17 cellular contexts compared by ENCODE assay signal in genomic region chr6:52376763-52377162, GRCh38. TPM values are rescaled to one million over a fixed set of nuclear protein-coding genes. Genes with fewer than 3 reads are reported as not detected.
DNase-seq lines count a peak whose midpoint lies in the region; ATAC-seq, FAIRE-seq and TF ChIP-seq lines count a peak whose summit lies in the region.
"Had no signal": no experiment of that assay in that cellular context is flagged by ENCODE, and none has a peak within 500 bp of the region (broad histone marks: within the 10 kb centered on the region; RNA-seq: fewer than 3 reads in every experiment).

No MANE protein-coding gene starts in this region.

- TF ChIP-seq CTCF in Peyer's patch (IDR thresholded peaks at IDR 0.05) = no peak

- ATAC-seq in CD4-positive, CD25-positive, alpha-beta regulatory T cell (ENCODE audit: low read depth in 2 of 2) = no peak
- ATAC-seq in activated naive CD8-positive, alpha-beta T cell treated with anti-CD3 and anti-CD28 coated beads, Interleukin-2, amount 50 U/mL, for 24 hours = peak; percentile 27

- TF ChIP-seq POLR2A in GM12892 (IDR thresholded peaks at IDR 0.05; ENCODE audit: low read depth, low read length) (no peak), Peyer's patch (IDR thresholded peaks at IDR 0.05) (no peak)

- peak overlapping the region in 2 of 3 donors; percentile 9 to 50 for H3K27ac Mint-ChIP-seq in CD4-positive, CD25-positive, alpha-beta regulatory T cell
- no peak overlapping the region for H3K27ac Mint-ChIP-seq in activated naive CD8-positive, alpha-beta T cell treated with anti-CD3 and anti-CD28 coated beads, Interleukin-2, amount 50 U/mL, for 24 hours
- H3K27ac Mint-ChIP-seq: T-helper 2 cell treated with Interferon-gamma antibody and Interleukin-4, amounts not matched to agents 5 μg/mL and 100 μg/mL, for 36 hours had no signal

- H3K27ac ChIP-seq in CD4-positive, CD25-positive, alpha-beta regulatory T cell (ENCODE audit: insufficient read depth, low read length, poor library complexity, severe bottlenecking) = no peak overlapping the region
- no peak overlapping the region for H3K27ac ChIP-seq in Peyer's patch
- H3K27ac ChIP-seq: parathyroid adenoma, upper lobe of left lung had no signal

- H3K4me1 ChIP-seq in CD4-positive, CD25-positive, alpha-beta regulatory T cell (ENCODE audit: control insufficient read depth, insufficient read depth, low read length, poor library complexity, severe bottlenecking) = peaks cover 42% of the 10 kb centered on the region
- peaks cover 0 to 33% (median 11%) of the 10 kb centered on the region in 4 donors for H3K4me1 ChIP-seq in Peyer's patch
- H3K4me1 ChIP-seq: parathyroid adenoma had no signal

- no peaks in the 10 kb centered on the region for H3K27me3 Mint-ChIP-seq in CD4-positive, CD25-positive, alpha-beta regulatory T cell
- H3K27me3 Mint-ChIP-seq in activated naive CD8-positive, alpha-beta T cell treated with anti-CD3 and anti-CD28 coated beads, Interleukin-2, amount 50 U/mL, for 24 hours = no peaks in the 10 kb centered on the region

- H3K9me3 ChIP-seq in CD4-positive, CD25-positive, alpha-beta regulatory T cell (ENCODE audit: control insufficient read depth in 2 of 2, low read length in 2 of 2) = no peaks in the 10 kb centered on the region
- H3K9me3 ChIP-seq in Peyer's patch (no peaks in the 10 kb centered on the region), MG63 (peaks cover 5% of the 10 kb centered on the region; the same call in 1 of the 2 replicates)
- H3K9me3 ChIP-seq: adrenal gland, upper lobe of left lung had no signal

- H3K4me1 Mint-ChIP-seq in CD4-positive, CD25-positive, alpha-beta regulatory T cell = peaks cover 37 to 74% (median 59%) of the 10 kb centered on the region in 4 donors
- H3K4me1 Mint-ChIP-seq in activated naive CD8-positive, alpha-beta T cell treated with anti-CD3 and anti-CD28 coated beads, Interleukin-2, amount 50 U/mL, for 24 hours = peaks cover 62% of the 10 kb centered on the region

- H3K36me3 ChIP-seq in CD4-positive, CD25-positive, alpha-beta regulatory T cell (ENCODE audit: control insufficient read depth, insufficient read depth, low read length) = peaks cover 3% of the 10 kb centered on the region
- H3K36me3 ChIP-seq in Peyer's patch (peaks cover 0 to 26% (median 0%) of the 10 kb centered on the region in 3 donors), MG63 (no peaks in the 10 kb centered on the region)
- H3K36me3 ChIP-seq: adrenal gland, upper lobe of left lung had no signal

- peaks cover 0 to 12% (median 7%) of the 10 kb centered on the region in 7 donors for H3K9me3 Mint-ChIP-seq in CD4-positive, CD25-positive, alpha-beta regulatory T cell
- peaks cover 15% of the 10 kb centered on the region for H3K9me3 Mint-ChIP-seq in activated naive CD8-positive, alpha-beta T cell treated with anti-CD3 and anti-CD28 coated beads, Interleukin-2, amount 50 U/mL, for 24 hours

- DNase-seq in CD4-positive, CD25-positive, alpha-beta regulatory T cell = no peak
- DNase-seq in GM12892 (ENCODE audit: insufficient read length) (no peak), midbrain (lab: John Stamatoyannopoulos, UW) (peak; percentile 81), HuH-7 (ENCODE audit: low spot score) (no peak), Peyer's patch (no peak), DMS114 treated with DMSO at 0.1 percent for 48 hours (lab: John Stamatoyannopoulos, UW; ENCODE audit: unreplicated experiment) (no peak), MG63 (no peak)
- DNase-seq in activated naive CD8-positive, alpha-beta T cell treated with anti-CD3 and anti-CD28 coated beads, Interleukin-2, amount 50 U/mL, for 24 hours = no peak
- DNase-seq: BE2C, NCI-H2081 treated with DMSO at 0.1 percent for 48 hours, NCI-H69, SHP77, spleen, upper lobe of left lung had no signal

- H3K4me3 ChIP-seq in CD4-positive, CD25-positive, alpha-beta regulatory T cell (ENCODE audit: low read depth, low read length) = peak overlapping the region; percentile 9
- no peak overlapping the region for H3K4me3 ChIP-seq in Peyer's patch
- H3K4me3 ChIP-seq in MG63 = no peak overlapping the region
- H3K4me3 ChIP-seq: adrenal gland, spleen, upper lobe of left lung had no signal

- peak overlapping the region in 2 of 4 donors; percentile 19 to 30 for H3K4me3 Mint-ChIP-seq in CD4-positive, CD25-positive, alpha-beta regulatory T cell
- H3K4me3 Mint-ChIP-seq in activated naive CD8-positive, alpha-beta T cell treated with anti-CD3 and anti-CD28 coated beads, Interleukin-2, amount 50 U/mL, for 24 hours = no peak overlapping the region

- no peaks in the 10 kb centered on the region for H3K27me3 ChIP-seq in CD4-positive, CD25-positive, alpha-beta regulatory T cell (ENCODE audit: control insufficient read depth, insufficient read depth, low read length)
- H3K27me3 ChIP-seq in Peyer's patch = no peaks in the 10 kb centered on the region
- H3K27me3 ChIP-seq in MG63 = no peaks in the 10 kb centered on the region
- H3K27me3 ChIP-seq: adrenal gland, BE2C, spleen, upper lobe of left lung had no signal

- H3K36me3 Mint-ChIP-seq in CD4-positive, CD25-positive, alpha-beta regulatory T cell = peaks cover 26% of the 10 kb centered on the region
- H3K36me3 Mint-ChIP-seq in activated naive CD8-positive, alpha-beta T cell treated with anti-CD3 and anti-CD28 coated beads, Interleukin-2, amount 50 U/mL, for 24 hours (ENCODE audit: low read depth) = peaks cover 30% of the 10 kb centered on the region

- FAIRE-seq in GM12892 (lab: Jason Lieb, UNC) = peak; percentile 9

RNA-seq across cellular contexts. Expression of gene PAQR8, which starts 14.8 kb away (rescaled TPM):
- 5.4 TPM for total RNA-seq in CD4-positive, CD25-positive, alpha-beta regulatory T cell
- 10 to 100 TPM in 3 of 4 donors, 1 to 10 TPM in 1; 8.6 to 18.5 (median 15.5) TPM for polyA plus RNA-seq in CD4-positive, CD25-positive, alpha-beta regulatory T cell
- polyA plus RNA-seq in GM12892 (2012; ENCODE audit: missing spikeins) = 11.2 TPM
- total RNA-seq in Peyer's patch = 100 to 1,000 TPM in 3 of 4 donors, 1 to 10 TPM in 1; 9.1 to 300 (median 210) TPM
- 2.9 and 3.2 TPM in 2 replicates for total RNA-seq in MG63 (2014; rRNA removed; shearing (Covaris generic); ENCODE audit: low replicate concordance)

RNA-seq across cellular contexts. Expression of gene EFHC1, which starts 43.4 kb away (rescaled TPM):
- 4.4 TPM for total RNA-seq in CD4-positive, CD25-positive, alpha-beta regulatory T cell
- 1 to 10 TPM in 2 of 4 donors, under 1 TPM in 1, not detected in 1; 0.32 to 2.1 (median 2.1) TPM for polyA plus RNA-seq in CD4-positive, CD25-positive, alpha-beta regulatory T cell
- polyA plus RNA-seq in GM12892 (2012; ENCODE audit: missing spikeins) = 8.7 TPM
- total RNA-seq in Peyer's patch = 10 to 100 TPM; 20.0 to 40.4 (median 22.7) TPM
- total RNA-seq in MG63 (2014; rRNA removed; shearing (Covaris generic); ENCODE audit: low replicate concordance) = 54.0 and 78.4 TPM in 2 replicates
